1 cellular context compared by ENCODE assay signal in genomic region chr12:65505321-65506121, GRCh38.
TF ChIP-seq lines count a peak whose summit lies in the region.

No MANE protein-coding gene starts in this region.

TF ChIP-seq in H1, 55 proteins besides CTCF, POLR2A, EP300 and RAD21 (continued from another document):
- no peak for TF ChIP-seq USF2 (IDR thresholded peaks at IDR 0.05; ENCODE audit: low read length)
- no peak for TF ChIP-seq JUN (IDR thresholded peaks at IDR 0.05; ENCODE audit: low read depth, low read length)
- no peak for TF ChIP-seq BCL11A (IDR thresholded peaks at IDR 0.05; ENCODE audit: low read depth in 2 of 2, low read length in 2 of 2)
- TF ChIP-seq EGR1 (IDR thresholded peaks at IDR 0.05; ENCODE audit: borderline replicate concordance, low read depth, low read length), result no peak
- TF ChIP-seq POU5F1 (IDR thresholded peaks at IDR 0.05; ENCODE audit: low read depth, low read length), result no peak
- TF ChIP-seq E2F6 (IDR thresholded peaks at IDR 0.05), result no peak
- TF ChIP-seq CHD7 (IDR thresholded peaks at IDR 0.05; ENCODE audit: insufficient replicate concordance, low read length), result no peak
- no peak for TF ChIP-seq ATF2 (IDR thresholded peaks at IDR 0.05; ENCODE audit: low read length)
- no peak for TF ChIP-seq CTBP2 (IDR thresholded peaks at IDR 0.05; ENCODE audit: borderline replicate concordance, insufficient read depth, insufficient read length, low read length)
- no peak for TF ChIP-seq SRF (IDR thresholded peaks at IDR 0.05; ENCODE audit: low read depth, low read length)
- no peak for TF ChIP-seq CHD1 (IDR thresholded peaks at IDR 0.05; ENCODE audit: low read depth, low read length)
- TF ChIP-seq ZNF274 (IDR thresholded peaks at IDR 0.05; ENCODE audit: borderline replicate concordance, extremely low read depth, low read length), result no peak
